20 cellular contexts compared by ENCODE assay signal in genomic region chr1:198643001-198643400, GRCh38. TPM values are rescaled to one million over a fixed set of nuclear protein-coding genes. Genes with fewer than 3 reads are reported as not detected.
DNase-seq lines count a peak whose midpoint lies in the region; ATAC-seq and TF ChIP-seq lines count a peak whose summit lies in the region.
"Had no signal": no experiment of that assay in that cellular context is flagged by ENCODE, and none has a peak within 500 bp of the region (broad histone marks: within the 10 kb centered on the region; RNA-seq: fewer than 3 reads in every experiment).

No MANE protein-coding gene starts in this region.

- no peaks in the 10 kb centered on the region for H4K20me1 ChIP-seq in neural progenitor cell (ENCODE audit: low read depth)

- no peak for DNase-seq in activated naive CD4-positive, alpha-beta T cell treated with anti-CD3 and anti-CD28 coated beads, Interleukin-2, amount 10 ng/mL, durations not matched to agents 7 days and 5 days
- no peak for DNase-seq in activated naive CD4-positive, alpha-beta T cell treated with anti-CD3 and anti-CD28 coated beads, Interleukin-2, amount 50 U/mL, for 16 hours
- DNase-seq in T-helper 17 cell (no peak), inferior parietal cortex (ENCODE audit: extremely low spot score) (no peak), neural progenitor cell (ENCODE audit: low spot score) (no peak)
- DNase-seq in effector memory CD4-positive, alpha-beta T cell = no peak
- no peak for DNase-seq in stimulated activated naive CD8-positive, alpha-beta T cell treated with anti-CD3 and anti-CD28 coated beads, Interleukin-15, amount 100 ng/mL, for 72 hours
- DNase-seq: GM23248; hypothalamus; kidney glomerular epithelial cell; midbrain; MM.1S; NCI-H187; NCI-H446 treated with DMSO at 0.1 percent for 48 hours; sigmoid colon; stimulated activated CD4-positive, alpha-beta T cell treated with anti-CD3 and anti-CD28 coated beads, Interleukin-2, amount 100 ng/mL, for 24 hours had no signal

- peak overlapping the region; percentile 83 for H3K27ac ChIP-seq in effector memory CD4-positive, alpha-beta T cell (ENCODE audit: insufficient read depth, low read length, poor library complexity, severe bottlenecking)
- no peak overlapping the region for H3K27ac ChIP-seq in neural progenitor cell
- H3K27ac ChIP-seq: GM23248, sigmoid colon had no signal

- H3K36me3 ChIP-seq in effector memory CD4-positive, alpha-beta T cell (ENCODE audit: control insufficient read depth, insufficient read depth, low read length) = peaks cover 3% of the 10 kb centered on the region
- no peaks in the 10 kb centered on the region for H3K36me3 ChIP-seq in neural progenitor cell
- H3K36me3 ChIP-seq: sigmoid colon had no signal

- H3K9me3 Mint-ChIP-seq in activated naive CD4-positive, alpha-beta T cell treated with anti-CD3 and anti-CD28 coated beads, Interleukin-2, amount 10 ng/mL, durations not matched to agents 7 days and 5 days = no peaks in the 10 kb centered on the region
- no peaks in the 10 kb centered on the region for H3K9me3 Mint-ChIP-seq in stimulated activated naive CD8-positive, alpha-beta T cell treated with anti-CD3 and anti-CD28 coated beads, Interleukin-15, amount 100 ng/mL, for 72 hours
- H3K9me3 Mint-ChIP-seq in neural progenitor cell = no peaks in the 10 kb centered on the region
- H3K9me3 Mint-ChIP-seq: WTC11 had no signal

- peak overlapping the region; percentile 97 for H3K27ac Mint-ChIP-seq in activated naive CD4-positive, alpha-beta T cell treated with anti-CD3 and anti-CD28 coated beads, Interleukin-2, amount 10 ng/mL, durations not matched to agents 7 days and 5 days
- H3K27ac Mint-ChIP-seq in T-helper 17 cell (peak overlapping the region; percentile 85), neural progenitor cell (no peak overlapping the region)
- peak overlapping the region; percentile 99 for H3K27ac Mint-ChIP-seq in stimulated activated naive CD8-positive, alpha-beta T cell treated with anti-CD3 and anti-CD28 coated beads, Interleukin-15, amount 100 ng/mL, for 72 hours
- H3K27ac Mint-ChIP-seq: WTC11 had no signal

- no peak overlapping the region for H3K4me2 ChIP-seq in neural progenitor cell

- peaks cover 6% of the 10 kb centered on the region for H3K4me1 ChIP-seq in effector memory CD4-positive, alpha-beta T cell (ENCODE audit: control insufficient read depth, insufficient read depth, low read length, poor library complexity, severe bottlenecking)
- no peaks in the 10 kb centered on the region for H3K4me1 ChIP-seq in neural progenitor cell
- H3K4me1 ChIP-seq: sigmoid colon had no signal

- no peaks in the 10 kb centered on the region for H3K27me3 Mint-ChIP-seq in activated naive CD4-positive, alpha-beta T cell treated with anti-CD3 and anti-CD28 coated beads, Interleukin-2, amount 10 ng/mL, durations not matched to agents 7 days and 5 days
- no peaks in the 10 kb centered on the region for H3K27me3 Mint-ChIP-seq in T-helper 17 cell
- no peaks in the 10 kb centered on the region for H3K27me3 Mint-ChIP-seq in stimulated activated naive CD8-positive, alpha-beta T cell treated with anti-CD3 and anti-CD28 coated beads, Interleukin-15, amount 100 ng/mL, for 72 hours
- no peaks in the 10 kb centered on the region for H3K27me3 Mint-ChIP-seq in neural progenitor cell (ENCODE audit: insufficient read depth, low read depth)

- no peaks in the 10 kb centered on the region for H3K27me3 ChIP-seq in effector memory CD4-positive, alpha-beta T cell (replicated peaks; ENCODE audit: control insufficient read depth, insufficient read depth, low read length, poor library complexity, severe bottlenecking)
- no peaks in the 10 kb centered on the region for H3K27me3 ChIP-seq in neural progenitor cell
- H3K27me3 ChIP-seq: sigmoid colon had no signal

- H3K36me3 Mint-ChIP-seq in activated naive CD4-positive, alpha-beta T cell treated with anti-CD3 and anti-CD28 coated beads, Interleukin-2, amount 10 ng/mL, durations not matched to agents 7 days and 5 days = peaks cover 57% of the 10 kb centered on the region
- H3K36me3 Mint-ChIP-seq in T-helper 17 cell (ENCODE audit: low read depth) (peaks cover 24% of the 10 kb centered on the region), neural progenitor cell (no peaks in the 10 kb centered on the region)
- H3K36me3 Mint-ChIP-seq: WTC11 had no signal

- H3K79me2 ChIP-seq in neural progenitor cell (ENCODE audit: low read depth) = no peaks in the 10 kb centered on the region

- CTCF ChIA-PET in activated naive CD4-positive, alpha-beta T cell treated with anti-CD3 and anti-CD28 coated beads, Interleukin-2, amount 10 ng/mL, durations not matched to agents 7 days and 5 days (lab: Charles Lee) = interaction anchor here (1.0 to 1.5 kb wide), 2 partner anchors 22 to 50 kb away, joined by 3 to 5 read pairs; no protein-coding TSS in a partner anchor

- no peak overlapping the region for H3K9ac ChIP-seq in neural progenitor cell
- H3K9ac ChIP-seq: GM23248 had no signal

- H3K4me3 ChIP-seq in effector memory CD4-positive, alpha-beta T cell (ENCODE audit: insufficient read depth, low read depth, low read length, poor library complexity, severe bottlenecking) = peak overlapping the region; percentile 73
- no peak overlapping the region for H3K4me3 ChIP-seq in neural progenitor cell
- H3K4me3 ChIP-seq: GM23248, sigmoid colon had no signal

- H3F3A ChIP-seq in neural progenitor cell (ENCODE audit: low read depth) = no peaks in the 10 kb centered on the region

- H3K4me1 Mint-ChIP-seq in activated naive CD4-positive, alpha-beta T cell treated with anti-CD3 and anti-CD28 coated beads, Interleukin-2, amount 10 ng/mL, durations not matched to agents 7 days and 5 days = peaks cover 38% of the 10 kb centered on the region
- H3K4me1 Mint-ChIP-seq in T-helper 17 cell = peaks cover 34% of the 10 kb centered on the region
- H3K4me1 Mint-ChIP-seq in stimulated activated naive CD8-positive, alpha-beta T cell treated with anti-CD3 and anti-CD28 coated beads, Interleukin-15, amount 100 ng/mL, for 72 hours = peaks cover 22% of the 10 kb centered on the region
- H3K4me1 Mint-ChIP-seq in neural progenitor cell = peaks cover 5% of the 10 kb centered on the region

- peak overlapping the region; percentile 92 for H3K4me3 Mint-ChIP-seq in activated naive CD4-positive, alpha-beta T cell treated with anti-CD3 and anti-CD28 coated beads, Interleukin-2, amount 10 ng/mL, durations not matched to agents 7 days and 5 days
- H3K4me3 Mint-ChIP-seq in T-helper 17 cell = peak overlapping the region; percentile 100
- peak overlapping the region; percentile 90 to 94 for H3K4me3 Mint-ChIP-seq in stimulated activated naive CD8-positive, alpha-beta T cell treated with anti-CD3 and anti-CD28 coated beads, Interleukin-15, amount 100 ng/mL, for 72 hours
- H3K4me3 Mint-ChIP-seq in neural progenitor cell = no peak overlapping the region
- H3K4me3 Mint-ChIP-seq: WTC11 had no signal

- no peak overlapping the region for H2AFZ ChIP-seq in neural progenitor cell (replicated peaks)
- H2AFZ ChIP-seq: GM23248 had no signal

- TF ChIP-seq CTCF in neural progenitor cell (IDR thresholded peaks at IDR 0.05) = no peak

- H3K9me3 ChIP-seq in T-helper 17 cell (ENCODE audit: control insufficient read depth, low read length, poor library complexity, severe bottlenecking) = no peaks in the 10 kb centered on the region
- H3K9me3 ChIP-seq in effector memory CD4-positive, alpha-beta T cell (ENCODE audit: control insufficient read depth, low read length) = no peaks in the 10 kb centered on the region
- H3K9me3 ChIP-seq in neural progenitor cell (ENCODE audit: low read depth) = no peaks in the 10 kb centered on the region
- H3K9me3 ChIP-seq: sigmoid colon had no signal

- no peak for ATAC-seq in T-helper 17 cell
- ATAC-seq in stimulated activated naive CD8-positive, alpha-beta T cell treated with anti-CD3 and anti-CD28 coated beads, Interleukin-15, amount 100 ng/mL, for 72 hours = no peak
- no peak for ATAC-seq in GM21825 (IDR thresholded peaks at IDR 0.05; ENCODE audit: unreplicated experiment)
- ATAC-seq: WTC11 had no signal

RNA-seq across cellular contexts. Expression of gene PTPRC, which starts 4.2 kb away (rescaled TPM):
- total RNA-seq in T-helper 17 cell (100 to 1,000 TPM; 697 to 813 TPM), neural progenitor cell (ENCODE audit: low replicate concordance) (not detected in 2 replicates)
- total RNA-seq: G401, osteocyte had no signal

Comparison
In these comparisons a context has a peak if more than half of its experiments do, and no peak if none do; other contexts are left out.
1. RNA of gene PTPRC, which starts 4.2 kb away (total RNA-seq): 697 to 813 TPM in T-helper 17 cell; not detected in neural progenitor cell; every median in the first group is over 100 times any median in the second.